Comparison of ENCODE assay signal across 8 cellular contexts in genomic region chr6:33702345-33702977, GRCh38. TPM values are rescaled to one million over a fixed set of nuclear protein-coding genes. Genes with fewer than 3 reads are reported as not detected.
A peak's percentile ranks its signal among the peaks of the same experiment; 100 is the strongest.
DNase-seq lines count a peak whose midpoint lies in the region; ATAC-seq and TF ChIP-seq lines count a peak whose summit lies in the region.

No MANE protein-coding gene starts in this region.

- no peak overlapping the region for H3K23ac ChIP-seq in H9 (ENCODE audit: insufficient read length, low read depth, low read length)

- H3K27me3 Mint-ChIP-seq in H9 (ENCODE audit: low read depth) (no peaks in the 10 kb centered on the region), nephron progenitor cell (ENCODE audit: low read depth, poor library complexity) (peaks cover 9% of the 10 kb centered on the region)

- no peaks in the 10 kb centered on the region for H3K9me3 ChIP-seq in H9 (ENCODE audit: control insufficient read depth, low read depth, low read length)

- H2BK120ac ChIP-seq in H9 (ENCODE audit: low read depth, low read length, poor library complexity, severe bottlenecking) = no peak overlapping the region

- H4K8ac ChIP-seq in H9 (replicated peaks; ENCODE audit: insufficient read length, low read depth, low read length) = no peak overlapping the region

- H3K27ac ChIP-seq in H9 (ENCODE audit: insufficient read length, low read depth, low read length) = no peak overlapping the region

- no peaks in the 10 kb centered on the region for H3K79me1 ChIP-seq in H9 (ENCODE audit: insufficient read depth, low read depth, low read length, poor library complexity, severe bottlenecking)

- H3K27ac Mint-ChIP-seq in H9 (peak overlapping the region in 2 of 3 experiments; percentile 18 to 71; a peak in 2 of 7 replicates), nephron progenitor cell (peak overlapping the region; percentile 64)

- DNase-seq in Caki2 (ENCODE audit: low read depth) (peak; percentile 51), H9 (peak; percentile 54), SK-N-DZ (ENCODE audit: low spot score) (peak; percentile 31), epithelial cell of proximal tubule (ENCODE audit: low read depth) (no peak), nephron progenitor cell (no peak), NCI-H524 treated with DMSO at 0.1 percent for 48 hours (lab: John Stamatoyannopoulos, UW) (no peak)

- no peaks in the 10 kb centered on the region for H3K9me3 Mint-ChIP-seq in H9
- H3K9me3 Mint-ChIP-seq in nephron progenitor cell = no peaks in the 10 kb centered on the region

- no peak overlapping the region for H2BK5ac ChIP-seq in H9 (ENCODE audit: insufficient read length, low read length)

- H3K9ac ChIP-seq in H9 (ENCODE audit: extremely low read depth, insufficient read length, low read length) = no peak overlapping the region

- no peak overlapping the region for H2AK5ac ChIP-seq in H9 (ENCODE audit: insufficient read length, low read length)

- H4K5ac ChIP-seq in H9 (ENCODE audit: insufficient read length, low read depth, low read length) = no peak overlapping the region

- H2BK15ac ChIP-seq in H9 (ENCODE audit: low read depth, low read length) = no peak overlapping the region

- no peak overlapping the region for H2BK20ac ChIP-seq in H9 (ENCODE audit: low read depth, low read length, poor library complexity, severe bottlenecking)

- H3K79me2 ChIP-seq in H9 (ENCODE audit: insufficient read depth, low read length) = no peaks in the 10 kb centered on the region

- H2BK12ac ChIP-seq in H9 (ENCODE audit: insufficient read length, low read depth, low read length) = no peak overlapping the region

- H3K18ac ChIP-seq in H9 (ENCODE audit: insufficient read length, low read depth, low read length) = no peak overlapping the region

- H3K4me1 Mint-ChIP-seq in H9 (peaks cover 31 to 32% of the 10 kb centered on the region in 2 experiments), nephron progenitor cell (peaks cover 60% of the 10 kb centered on the region)

- H3K4me2 ChIP-seq in H9 (ENCODE audit: insufficient read depth, insufficient read length, low read length) = no peak overlapping the region

- H3K23me2 ChIP-seq in H9 (ENCODE audit: insufficient read length, low read depth, low read length, poor library complexity, severe bottlenecking) = no peaks in the 10 kb centered on the region

- H3K36me3 Mint-ChIP-seq in H9 (ENCODE audit: insufficient read depth in 1 of 3, low read depth in 3 of 3) (peaks cover 6 to 66% (median 45%) of the 10 kb centered on the region in 3 experiments; a peak in 6 of 7 replicates), nephron progenitor cell (ENCODE audit: low read depth) (peaks cover 7% of the 10 kb centered on the region)

- no peaks in the 10 kb centered on the region for H4K20me1 ChIP-seq in H9 (ENCODE audit: control insufficient read depth, insufficient read depth, insufficient read length)

- no peak overlapping the region for H3K4me3 ChIP-seq in epithelial cell of proximal tubule (ENCODE audit: low read depth, low read length)

- TF ChIP-seq CTCF in H9 (conservative IDR thresholded peaks at IDR 0.05) = peak; percentile 69
- peak; percentile 62 for TF ChIP-seq CTCF in epithelial cell of proximal tubule (conservative IDR thresholded peaks at IDR 0.05; ENCODE audit: low read depth, low read length)
- peak; percentile 53 for TF ChIP-seq CTCF in nephron progenitor cell (IDR thresholded peaks at IDR 0.05)

- no peak overlapping the region for H3K4ac ChIP-seq in H9 (ENCODE audit: low read depth, low read length)

- no peaks in the 10 kb centered on the region for H3K27me3 ChIP-seq in H9 (ENCODE audit: insufficient read depth, low read length)

- no CpG with 5 or more reads among the region's 1 CpG for WGBS in H9 (ENCODE audit: extremely low coverage, insufficient read length, low lambda C conversion rate)

- ATAC-seq in GM18861 (IDR thresholded peaks at IDR 0.05; ENCODE audit: unreplicated experiment) (no peak), HG03432 (IDR thresholded peaks at IDR 0.05; ENCODE audit: unreplicated experiment) (no peak)

- H3K4me3 Mint-ChIP-seq in H9 = no peak overlapping the region
- no peak overlapping the region for H3K4me3 Mint-ChIP-seq in nephron progenitor cell

- H3K56ac ChIP-seq in H9 (ENCODE audit: insufficient read length, low read depth, low read length) = no peak overlapping the region

- no peak overlapping the region for H3K14ac ChIP-seq in H9 (ENCODE audit: insufficient read depth, low read length)

- no peak overlapping the region for H4K91ac ChIP-seq in H9 (ENCODE audit: insufficient read length, low read depth, low read length)

- in situ Hi-C loops in Caki2 (cut with HindIII; ENCODE audit: low pct_unique_long_range_greater_than_20kb, low sequenced_read_pairs) = no loop called here

- H3T11ph ChIP-seq in H9 (ENCODE audit: low read length) = no peak overlapping the region

- no peak overlapping the region for H2AFZ ChIP-seq in H9 (ENCODE audit: low read length)

- 0 out of 2 replicates have a peak, but pooled peaks cover 3% of the 10 kb centered on the region for H3K4me1 ChIP-seq in H9 (ENCODE audit: insufficient read depth, low read length)

RNA-seq across cellular contexts. Expression of gene UQCC2, which starts 9.0 kb away (rescaled TPM):
- total RNA-seq in Caki2 (2014; rRNA removed; shearing (Covaris generic); ENCODE audit: low replicate concordance) = 41.7 and 68.5 TPM in 2 replicates
- total RNA-seq in H9 (2021) = 134 and 140 TPM in 2 replicates
- polyA plus RNA-seq in SK-N-DZ (2014; cell fraction: cytosol; rRNA removed) = 29.7 and 55.5 TPM in 2 replicates
- 49.0 and 53.5 TPM in 2 replicates for polyA plus RNA-seq in SK-N-DZ (2014; cell fraction: nucleus; rRNA removed)
- 20.3 and 51.0 TPM in 2 replicates for total RNA-seq in epithelial cell of proximal tubule

RNA-seq across cellular contexts. Expression of gene IP6K3, which starts 44.2 kb away (rescaled TPM):
- 0.07 and 0.12 TPM in 2 replicates for total RNA-seq in Caki2 (2014; rRNA removed; shearing (Covaris generic); ENCODE audit: low replicate concordance)
- total RNA-seq in H9 (2021) (0.29 and 0.46 TPM in 2 replicates), epithelial cell of proximal tubule (0.40 and 0.65 TPM in 2 replicates)
- polyA plus RNA-seq in SK-N-DZ (2014; cell fraction: cytosol; rRNA removed) = not detected in 2 replicates
- polyA plus RNA-seq in SK-N-DZ (2014; cell fraction: nucleus; rRNA removed) = not detected in 2 replicates

Comparison
In these comparisons a context has a peak if more than half of its experiments do, and no peak if none do; other contexts are left out.
1. DNase-seq: peak in Caki2 (single experiment), H9 (single experiment) and SK-N-DZ (single experiment); none in epithelial cell of proximal tubule (single experiment), nephron progenitor cell (single experiment) and NCI-H524 treated with DMSO at 0.1 percent for 48 hours (single experiment).
2. Peak in every context shown above with its lines, with median percentiles within 50 percentile points of each other: CTCF ChIP-seq.